ENCODE assay signal across 8 cellular contexts in the genomic region with DNA sequence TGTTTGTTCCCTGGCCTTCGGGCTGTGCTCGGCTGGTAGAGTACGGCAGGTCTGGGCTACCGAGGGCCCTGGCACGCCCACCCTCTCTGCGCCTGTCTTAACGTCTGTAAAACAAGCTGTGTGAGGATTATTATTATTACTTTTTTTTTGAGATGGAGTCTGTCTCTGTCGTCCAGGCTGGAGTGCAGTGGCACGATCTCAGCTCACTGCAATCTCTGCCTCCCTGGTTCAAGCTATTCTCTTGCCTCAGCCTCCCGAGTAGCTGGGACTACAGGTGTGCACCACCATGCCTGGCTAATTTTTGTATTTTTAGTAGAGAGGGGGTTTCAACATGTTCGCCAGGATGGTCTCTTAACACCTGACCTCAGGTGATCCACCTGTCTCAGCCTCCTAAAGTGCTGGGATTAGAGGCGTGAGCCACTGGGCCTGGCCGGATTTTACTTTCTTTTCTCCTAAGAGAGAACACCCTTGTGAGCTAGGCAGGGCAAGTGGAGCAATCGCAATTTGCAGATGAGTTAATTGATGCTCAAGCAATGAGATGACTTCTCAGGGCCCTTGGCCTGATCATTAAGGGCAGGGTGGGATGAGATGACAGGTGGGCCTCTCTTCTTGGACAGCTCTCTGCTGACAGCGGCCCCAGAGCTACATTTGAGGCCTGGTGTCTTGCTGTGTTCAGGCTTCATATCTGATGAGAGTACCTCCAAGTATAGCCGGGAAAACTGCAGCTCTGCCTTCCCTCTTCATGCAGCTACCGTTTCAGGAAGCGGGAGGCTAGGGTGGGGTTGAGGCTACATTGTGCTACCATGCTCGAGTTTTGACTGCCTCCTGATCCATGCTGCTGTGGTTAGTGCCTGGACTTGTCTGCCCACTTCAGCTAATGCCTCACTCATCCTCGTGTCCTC. TPM values are rescaled to one million over a fixed set of nuclear protein-coding genes. Genes with fewer than 3 reads are reported as not detected.
DNase-seq lines count a peak whose midpoint lies in the region; ATAC-seq, FAIRE-seq and TF ChIP-seq lines count a peak whose summit lies in the region.

No MANE protein-coding gene starts in this region.

- FAIRE-seq in GM12878 (lab: Jason Lieb, UNC) (no peak), HTR-8/SVneo (lab: Jason Lieb, UNC) (no peak)

- H3K9me3 ChIP-seq in GM12878 (replicated peaks; ENCODE audit: control insufficient read depth, insufficient read depth, low read length) (no peaks in the 10 kb centered on the region), left lung (no peaks in the 10 kb centered on the region), thyroid gland (no peaks in the 10 kb centered on the region)

- DNase-seq in Right ventricle myocardium inferior (ENCODE audit: missing footprints) (no peak), cardiac septum (ENCODE audit: low spot score) (no peak), GM12878 (ENCODE audit: low read depth, low spot score) (no peak), left lung (no peak), thyroid gland (no peak), UCSD-AML1 (lab: John Stamatoyannopoulos, UW; ENCODE audit: unreplicated experiment) (no peak), HTR-8/SVneo (ENCODE audit: insufficient read length, low spot score) (no peak)

- H3K4me1 ChIP-seq in GM12878 (ENCODE audit: control insufficient read depth, insufficient read depth, low read length) (peaks cover 19% of the 10 kb centered on the region), left lung (peaks cover 0 to 32% of the 10 kb centered on the region in 2 donors), thyroid gland (peaks cover 5 to 10% of the 10 kb centered on the region in 2 donors)

- TF ChIP-seq CTCF in GM12878 (IDR thresholded peaks at IDR 0.05 in 2 of 3, conservative IDR thresholded peaks at IDR 0.05 in 1 of 3; ENCODE audit: control insufficient read depth in 2 of 3, extremely low read depth in 1 of 3, insufficient read depth in 1 of 3, low read depth in 3 of 3, low read length in 3 of 3), result no peak
- no peak for TF ChIP-seq CTCF in left lung (IDR thresholded peaks at IDR 0.05)
- no peak for TF ChIP-seq CTCF in thyroid gland (IDR thresholded peaks at IDR 0.05)

- H3K9ac ChIP-seq in GM12878 (ENCODE audit: control insufficient read depth, insufficient read depth, low read length), result peak overlapping the region; percentile 54

- no TSS peak for BruUV-seq in GM12878 (replicated peaks; lab: Mats Ljungman, UMichigan)

- SMC1A ChIA-PET in GM12878 (lab: Charles Lee; ENCODE audit: uncharacterized antibody, unreplicated experiment), result interaction anchor here (0.7 to 6.6 kb wide), 40 partner anchors 16 to 890 kb away, joined by 3 to 152 read pairs (median 4); partner anchors contain the start of genes NUDT3 and RPS10

- no peak for TF ChIP-seq RAD21 in GM12878 (IDR thresholded peaks at IDR 0.05; ENCODE audit: insufficient read depth, low read depth, low read length)

- peak overlapping the region; percentile 41 for H3K4me2 ChIP-seq in GM12878 (ENCODE audit: control insufficient read depth, insufficient read depth)

- 46% methylated on average over 20 of the region's 20 CpGs for WGBS in GM12878 (ENCODE audit: insufficient coverage, insufficient replicate concordance, low lambda C conversion rate, missing lambda C conversion rate)
- WGBS in thyroid gland, 2 donors, result 47% methylated on average over 19 to 20 of the region's 20 CpGs

- H3K27me3 ChIP-seq in GM12878 (replicated peaks in 1 of 2; ENCODE audit: control insufficient read depth in 2 of 2, insufficient read depth in 2 of 2, low read length in 1 of 2) (no peaks in the 10 kb centered on the region), left lung (no peaks in the 10 kb centered on the region), thyroid gland (no peaks in the 10 kb centered on the region)

- CTCF ChIA-PET in GM12878 (lab: Yijun Ruan, JAX), result interaction anchor here (0.6 to 6.7 kb wide), 42 partner anchors 9 to 958 kb away, joined by 3 to 180 read pairs (median 4); partner anchors contain the start of genes HMGA1, NUDT3 and RPS10

- H3K27ac ChIP-seq in GM12878 (ENCODE audit: control insufficient read depth, insufficient read depth) (peak overlapping the region; percentile 29), left lung (peak overlapping the region; percentile 86 to 95), thyroid gland (peak overlapping the region; percentile 68 to 92 (median 81))

- peak overlapping the region; percentile 93 for H2AFZ ChIP-seq in GM12878 (ENCODE audit: control insufficient read depth, low read depth, low read length)

- no peak for TF ChIP-seq EP300 in GM12878 (IDR thresholded peaks at IDR 0.05; ENCODE audit: borderline replicate concordance in 1 of 2, control insufficient read depth in 1 of 2, low read depth in 2 of 2, low read length in 2 of 2)

- peak; percentile 46 for ATAC-seq in Right ventricle myocardium inferior
- ATAC-seq in HG03342 (IDR thresholded peaks at IDR 0.05; ENCODE audit: unreplicated experiment), result peak; percentile 12
- peak; percentile 52 for ATAC-seq in GM12878
- ATAC-seq in left lung, result peak; percentile 46

- POLR2A ChIA-PET in GM12878 (lab: Charles Lee), result interaction anchor here (0.6 to 4.4 kb wide), 10 partner anchors 13 to 210 kb away, joined by 3 to 41 read pairs (median 4); partner anchors contain the start of gene HMGA1

- peaks cover 7% of the 10 kb centered on the region for H3K79me2 ChIP-seq in GM12878 (ENCODE audit: control insufficient read depth, insufficient read depth, low read length)

- no peaks in the 10 kb centered on the region for H3K36me3 ChIP-seq in GM12878 (ENCODE audit: control insufficient read depth in 2 of 2, insufficient read depth in 2 of 2, low read length in 1 of 2)
- H3K36me3 ChIP-seq in left lung, result peaks cover 0 to 17% of the 10 kb centered on the region in 2 donors
- H3K36me3 ChIP-seq in thyroid gland, result no peaks in the 10 kb centered on the region

- intact Hi-C loops in Right ventricle myocardium inferior (cut with DNase I) (loop anchor here (1.0 to 5.0 kb wide), 4 partner anchors 53 to 358 kb away; partner anchors contain the start of gene NUDT3), cardiac septum (cut with DNase I) (loop anchor here (1.0 to 5.0 kb wide), 3 partner anchors 52 to 165 kb away; no protein-coding TSS in a partner anchor), GM12878 (cut with micrococcal nuclease; ENCODE audit: unreplicated experiment) (loop anchor here (1.0 to 5.0 kb wide), 3 partner anchors 143 to 358 kb away; partner anchors contain the start of gene NUDT3), left lung (cut with DNase I) (loop anchor here in 1 of 2 donors (5.0 kb wide), 1 partner anchor 168 kb away; no protein-coding TSS in a partner anchor), thyroid gland (cut with DNase I) (loop anchor here (2.0 to 5.0 kb wide), 3 partner anchors 52 to 168 kb away; partner anchors contain the start of gene NUDT3)

- no peaks in the 10 kb centered on the region for H4K20me1 ChIP-seq in GM12878 (ENCODE audit: control insufficient read depth, insufficient read depth)

- RAD21 ChIA-PET in GM12878 (lab: Charles Lee; ENCODE audit: unreplicated experiment), result interaction anchor here (0.6 to 5.1 kb wide), 31 partner anchors 13 to 542 kb away, joined by 3 to 148 read pairs (median 5); partner anchors contain the start of genes BLTP3A, HMGA1, NUDT3 and RPS10

- no peak for TF ChIP-seq POLR2A in GM12878 (IDR thresholded peaks at IDR 0.05; ENCODE audit: low read depth, low read length)
- no peak for TF ChIP-seq POLR2A in thyroid gland (IDR thresholded peaks at IDR 0.05)

- H3K4me3 ChIP-seq in GM12878 (peak overlapping the region; percentile 84), left lung (peak overlapping the region; percentile 83 to 91), thyroid gland (replicated peaks in 1 of 3) (peak overlapping the region; percentile 23 to 83 (median 71))

- in situ Hi-C loops in GM12878 (cut with MboI), result loop anchor here (25.0 kb wide), 1 partner anchor 363 kb away; no protein-coding TSS in a partner anchor

RNA-seq across cellular contexts. Expression of gene SMIM29, which starts 0.9 kb away (rescaled TPM):
- total RNA-seq in Right ventricle myocardium inferior (20.7 TPM), cardiac septum (27.1 TPM), GM12878 (2014; rRNA removed) (26.9 and 27.7 TPM in 2 replicates), GM12878 (2014; rRNA removed; fragmentation: Illumina TruSeq; extraction: Trizol) (6.8 and 9.0 TPM in 2 replicates), GM12878 (2021) (17.6 and 19.9 TPM in 2 replicates), left lung (10 to 100 TPM; 35.7 to 38.9 TPM), thyroid gland (10 to 100 TPM; 23.4 to 46.2 (median 31.1) TPM)
- total RNA-seq in GM12878 (2013; cell fraction: nucleolus; rRNA removed), result 7.9 and 8.8 TPM in 2 replicates
- polyA plus RNA-seq in GM12878 (2011; ENCODE audit: low read depth), result 10.5 TPM
- polyA plus RNA-seq in GM12878 (2011; rRNA removed) (5.9 and 12.5 TPM in 2 replicates), GM12878 (2014; fragmentation: Illumina TruSeq; extraction: Trizol) (0.65 and 8.7 TPM in 2 replicates), GM12878 (2014; fragmentation: Nextera tagmentation; extraction: Ambion mirVana) (1 to 10 TPM; 7.1 to 8.4 TPM), GM12878 (2014; rRNA removed) (25.3 and 26.9 TPM in 2 replicates), GM12878 (2016; fragmentation: Nextera tagmentation; extraction: Ambion mirVana) (10 to 100 TPM; 27.2 to 30.0 TPM)
- 22.8 and 29.5 TPM in 2 replicates for polyA plus RNA-seq in GM12878 (2011; cell fraction: cytosol; rRNA removed)
- polyA plus RNA-seq in GM12878 (2011; cell fraction: nucleus; rRNA removed), result 19.6 and 24.9 TPM in 2 replicates
- 18.4 and 20.4 TPM in 2 replicates for polyA plus RNA-seq in GM12878 (2012)
- polyA minus RNA-seq in GM12878 (2011; rRNA and poly(A)+ RNA removed), result 7.7 and 15.6 TPM in 2 replicates
- 5.9 and 6.4 TPM in 2 replicates for polyA minus RNA-seq in GM12878 (2011; cell fraction: cytosol; rRNA and poly(A)+ RNA removed)
- polyA minus RNA-seq in GM12878 (2011; cell fraction: nucleus; rRNA and poly(A)+ RNA removed), result 17.4 and 25.5 TPM in 2 replicates

RNA-seq across cellular contexts. Expression of gene HMGA1, which starts 13.0 kb away (rescaled TPM):
- 44.4 TPM for total RNA-seq in Right ventricle myocardium inferior
- total RNA-seq in cardiac septum, result 36.4 TPM
- 34.9 and 35.0 TPM in 2 replicates for total RNA-seq in GM12878 (2013; cell fraction: nucleolus; rRNA removed)
- 417 and 479 TPM in 2 replicates for total RNA-seq in GM12878 (2014; rRNA removed)
- total RNA-seq in GM12878 (2014; rRNA removed; fragmentation: Illumina TruSeq; extraction: Trizol), result 220 and 264 TPM in 2 replicates
- 867 and 885 TPM in 2 replicates for total RNA-seq in GM12878 (2021)
- polyA plus RNA-seq in GM12878 (2011; ENCODE audit: low read depth), result 85.7 TPM
- 39.7 and 110 TPM in 2 replicates for polyA plus RNA-seq in GM12878 (2011; rRNA removed)
- polyA plus RNA-seq in GM12878 (2011; cell fraction: cytosol; rRNA removed), result 154 and 186 TPM in 2 replicates
- polyA plus RNA-seq in GM12878 (2011; cell fraction: nucleus; rRNA removed), result 132 and 185 TPM in 2 replicates
- 247 and 313 TPM in 2 replicates for polyA plus RNA-seq in GM12878 (2012)
- polyA plus RNA-seq in GM12878 (2014; fragmentation: Illumina TruSeq; extraction: Trizol), result 176 and 537 TPM in 2 replicates
- 10 to 100 TPM; 13.4 to 38.0 TPM for polyA plus RNA-seq in GM12878 (2014; fragmentation: Nextera tagmentation; extraction: Ambion mirVana)
- polyA plus RNA-seq in GM12878 (2014; rRNA removed), result 555 and 628 TPM in 2 replicates
- polyA plus RNA-seq in GM12878 (2016; fragmentation: Nextera tagmentation; extraction: Ambion mirVana), result 100 to 1,000 TPM; 692 to 739 TPM
- 32.6 and 67.6 TPM in 2 replicates for polyA minus RNA-seq in GM12878 (2011; rRNA and poly(A)+ RNA removed)
- polyA minus RNA-seq in GM12878 (2011; cell fraction: cytosol; rRNA and poly(A)+ RNA removed), result 96.9 and 109 TPM in 2 replicates
- polyA minus RNA-seq in GM12878 (2011; cell fraction: nucleus; rRNA and poly(A)+ RNA removed), result 20.3 and 35.7 TPM in 2 replicates
- 100 to 1,000 TPM in 1 of 2 donors, 10 to 100 TPM in 1; 75.1 to 137 TPM for total RNA-seq in left lung
- total RNA-seq in thyroid gland, result 10 to 100 TPM; 33.3 to 48.5 (median 41.9) TPM

Comparison
In these comparisons a context has a peak if more than half of its experiments do, and no peak if none do; other contexts are left out.
1. H3K27ac ChIP-seq: peak in every context shown above with its lines; median percentile 90 in left lung; 81 in thyroid gland; 29 in GM12878.